ENCODE assay signal across 15 cellular contexts in genomic region chr1:95780836-95781235, GRCh38.
DNase-seq lines count a peak whose midpoint lies in the region; FAIRE-seq and TF ChIP-seq lines count a peak whose summit lies in the region.
"Had no signal": no experiment of that assay in that cellular context is flagged by ENCODE, and none has a peak within 500 bp of the region (broad histone marks: within the 10 kb centered on the region; RNA-seq: fewer than 3 reads in every experiment).

No MANE protein-coding gene starts in this region.

- no peaks in the 10 kb centered on the region for H3K79me2 ChIP-seq in H1 (ENCODE audit: control insufficient read depth in 1 of 2, insufficient read depth in 2 of 2, low read length in 2 of 2)

- TF ChIP-seq POLR2A in H1 (IDR thresholded peaks at IDR 0.05; ENCODE audit: control extremely low read depth in 1 of 2, low read depth in 2 of 2, low read length in 2 of 2) (no peak), tibial nerve (IDR thresholded peaks at IDR 0.05) (no peak)

- H3K9me3 ChIP-seq in HUES64 (ENCODE audit: insufficient read depth, low read depth, low read length) (no peaks in the 10 kb centered on the region), H1 (ENCODE audit: insufficient read depth in 2 of 2, low read depth in 1 of 2, low read length in 1 of 2) (no peaks in the 10 kb centered on the region), tibial nerve (no peaks in the 10 kb centered on the region)
- H3K9me3 ChIP-seq: BLaER1 treated with 17β-estradiol and CSF1 and Interleukin-3, amounts not matched to agents 10 nM and 100 nM had no signal

- H3K18ac ChIP-seq in H1 (ENCODE audit: extremely low read depth, low read length), result no peak overlapping the region

- no peaks in the 10 kb centered on the region for H3K23me2 ChIP-seq in H1 (ENCODE audit: low read depth, low read length)

- no peak overlapping the region for H2BK5ac ChIP-seq in H1 (ENCODE audit: low read depth, low read length)

- H3K27ac ChIP-seq in HUES64 (ENCODE audit: low read depth, low read length), result 0 out of 2 replicates have a peak overlapping the region, but pooled peaks have one; percentile 43
- H3K27ac ChIP-seq in H1 (ENCODE audit: low read depth, low read length), result no peak overlapping the region
- H3K27ac ChIP-seq in tibial nerve, result peak overlapping the region in 1 of 4 donors; percentile 2
- H3K27ac ChIP-seq: BLaER1 treated with 17β-estradiol and CSF1 and Interleukin-3, amounts not matched to agents 10 nM and 100 nM had no signal

- no peak overlapping the region for H2AK5ac ChIP-seq in H1 (ENCODE audit: low read depth, low read length)

- H3K14ac ChIP-seq in H1 (ENCODE audit: insufficient read length), result no peak overlapping the region

- no peak overlapping the region for H3K4me2 ChIP-seq in H1 (ENCODE audit: insufficient read depth in 1 of 2, low read depth in 2 of 2, low read length in 2 of 2)
- H3K4me2 ChIP-seq: BLaER1 treated with 17β-estradiol and CSF1 and Interleukin-3, amounts not matched to agents 10 nM and 100 nM had no signal

- H3K4me3 Mint-ChIP-seq in neural crest cell (no peak overlapping the region), progenitor cell of endocrine pancreas (ENCODE audit: low read depth) (no peak overlapping the region)
- H3K4me3 Mint-ChIP-seq: CD4-positive, CD25-positive, alpha-beta regulatory T cell had no signal

- H3K27ac Mint-ChIP-seq in neural crest cell (ENCODE audit: unreplicated experiment), result peak overlapping the region; percentile 65
- H3K27ac Mint-ChIP-seq in progenitor cell of endocrine pancreas, result peak overlapping the region; percentile 18
- H3K27ac Mint-ChIP-seq: CD4-positive, CD25-positive, alpha-beta regulatory T cell had no signal

- H3K4me3 ChIP-seq in HUES64 (ENCODE audit: low read length) (no peak overlapping the region), H1 (ENCODE audit: extremely low read depth in 1 of 4, insufficient read depth in 2 of 4, low read depth in 3 of 4, low read length in 4 of 4) (no peak overlapping the region), tibial nerve (peak overlapping the region in 1 of 4 donors; percentile 25)
- H3K4me3 ChIP-seq: BLaER1 treated with 17β-estradiol and CSF1 and Interleukin-3, amounts not matched to agents 10 nM and 100 nM had no signal

- H4K5ac ChIP-seq in H1 (ENCODE audit: insufficient read length, low read depth, low read length), result no peak overlapping the region

- no peak overlapping the region for H2BK120ac ChIP-seq in H1 (replicated peaks; ENCODE audit: low read depth, low read length)

- H3K27me3 Mint-ChIP-seq in neural crest cell (ENCODE audit: low read depth) (peaks cover 8% of the 10 kb centered on the region), progenitor cell of endocrine pancreas (no peaks in the 10 kb centered on the region)
- H3K27me3 Mint-ChIP-seq: CD4-positive, CD25-positive, alpha-beta regulatory T cell had no signal

- peak overlapping the region; percentile 49; the same call in 1 of the 2 replicates for H2AFZ ChIP-seq in H1 (ENCODE audit: low read length)

- H3K4ac ChIP-seq in H1 (replicated peaks; ENCODE audit: insufficient read length, low read depth, low read length), result no peak overlapping the region

- no peaks in the 10 kb centered on the region for H3K27me3 ChIP-seq in HUES64 (ENCODE audit: insufficient read depth, low read length)
- peaks cover 0 to 1% (median 0%) of the 10 kb centered on the region in 4 experiments; a peak in 1 of 7 replicates for H3K27me3 ChIP-seq in H1 (replicated peaks in 1 of 4; ENCODE audit: control insufficient read depth in 3 of 4, extremely low read depth in 1 of 4, insufficient read depth in 3 of 4, low read length in 3 of 4)
- H3K27me3 ChIP-seq in tibial nerve, result no peaks in the 10 kb centered on the region
- H3K27me3 ChIP-seq: BLaER1 treated with 17β-estradiol and CSF1 and Interleukin-3, amounts not matched to agents 10 nM and 100 nM had no signal

- H2BK15ac ChIP-seq in H1 (ENCODE audit: low read length), result no peak overlapping the region

- H4K8ac ChIP-seq in H1 (ENCODE audit: extremely low read depth, insufficient read depth, low read length), result no peak overlapping the region

- no peak overlapping the region for H3K56ac ChIP-seq in H1 (replicated peaks; ENCODE audit: insufficient read length, low read depth, low read length)

- CTCF ChIA-PET in H1 (lab: Charles Lee; ENCODE audit: partially characterized antibody), result interaction anchor here (0.7 to 1.3 kb wide), 2 partner anchors 12 to 16 kb away, joined by 4 read pairs; no protein-coding TSS in a partner anchor

- H3K36me3 ChIP-seq in HUES64 (ENCODE audit: insufficient read depth, low read length) (no peaks in the 10 kb centered on the region), H1 (ENCODE audit: control insufficient read depth in 2 of 4, insufficient read depth in 4 of 4, low read length in 3 of 4) (no peaks in the 10 kb centered on the region), tibial nerve (no peaks in the 10 kb centered on the region)
- H3K36me3 ChIP-seq: BLaER1 treated with 17β-estradiol and CSF1 and Interleukin-3, amounts not matched to agents 10 nM and 100 nM had no signal

- 91% methylated on average over 3 of the region's 3 CpGs for WGBS in HUES64
- WGBS in H1 (ENCODE audit: extremely low coverage in 1 of 2, insufficient coverage in 1 of 2, insufficient read length in 1 of 2, insufficient replicate concordance in 2 of 2, low coverage in 1 of 2, low lambda C conversion rate in 2 of 2, missing lambda C conversion rate in 1 of 2), 2 experiments, result 87% methylated on average over 3 of the region's 3 CpGs; no CpG with 5 or more reads in 1 of the 2 experiments
- 56 to 57% methylated on average over 3 of the region's 3 CpGs for WGBS in tibial nerve, 2 donors

- DNase-seq in H1 (ENCODE audit: low read depth in 1 of 2, low spot score in 2 of 2), result no peak
- no peak for DNase-seq in neural crest cell (ENCODE audit: low read depth, low spot score)
- DNase-seq in progenitor cell of endocrine pancreas (ENCODE audit: low spot score, unreplicated experiment), result no peak
- DNase-seq in nucleus accumbens (lab: John Stamatoyannopoulos, UW), result no peak
- DNase-seq in NCI-H1092 (lab: John Stamatoyannopoulos, UW), result no peak
- no peak for DNase-seq in tibial nerve (ENCODE audit: low spot score in 2 of 2)
- DNase-seq: ACHN; CD4-positive, CD25-positive, alpha-beta regulatory T cell; DMS53; GF-D8 had no signal

- TF ChIP-seq CTCF in H1 (IDR thresholded peaks at IDR 0.05; ENCODE audit: control extremely low read depth in 1 of 3, insufficient read depth in 1 of 3, low read depth in 1 of 3, low read length in 3 of 3) (no peak), neural crest cell (conservative IDR thresholded peaks at IDR 0.05) (no peak), progenitor cell of endocrine pancreas (IDR thresholded peaks at IDR 0.05; ENCODE audit: unreplicated experiment) (no peak), tibial nerve (IDR thresholded peaks at IDR 0.05) (no peak)

- no peak overlapping the region for H3K23ac ChIP-seq in H1 (ENCODE audit: insufficient read length)

- H2BK20ac ChIP-seq in H1 (ENCODE audit: low read length), result no peak overlapping the region

- H3K4me1 ChIP-seq in HUES64 (ENCODE audit: insufficient read depth, low read length) (peaks cover 7% of the 10 kb centered on the region; the same call in 1 of the 2 replicates), H1 (replicated peaks in 1 of 4; ENCODE audit: control insufficient read depth in 3 of 4, insufficient read depth in 4 of 4, low read length in 3 of 4) (no peaks in the 10 kb centered on the region), tibial nerve (no peaks in the 10 kb centered on the region)
- H3K4me1 ChIP-seq: BLaER1 treated with 17β-estradiol and CSF1 and Interleukin-3, amounts not matched to agents 10 nM and 100 nM had no signal

- no peaks in the 10 kb centered on the region for H4K20me1 ChIP-seq in H1 (replicated peaks in 1 of 2; ENCODE audit: control insufficient read depth in 1 of 2, insufficient read depth in 2 of 2, low read length in 2 of 2)
- H4K20me1 ChIP-seq: BLaER1 treated with 17β-estradiol and CSF1 and Interleukin-3, amounts not matched to agents 10 nM and 100 nM had no signal

- H3K9ac ChIP-seq in HUES64 (ENCODE audit: low read depth, low read length) (no peak overlapping the region), H1 (replicated peaks in 1 of 4; ENCODE audit: extremely low read depth in 1 of 4, low read depth in 3 of 4, low read length in 3 of 4) (no peak overlapping the region)
- H3K9ac ChIP-seq: BLaER1 treated with 17β-estradiol and CSF1 and Interleukin-3, amounts not matched to agents 10 nM and 100 nM had no signal

- no peak for TF ChIP-seq EP300 in H1 (IDR thresholded peaks at IDR 0.05; ENCODE audit: borderline replicate concordance in 1 of 2, low read depth in 2 of 2, low read length in 2 of 2)
- TF ChIP-seq EP300 in tibial nerve (IDR thresholded peaks at IDR 0.05), result no peak

- H3K79me1 ChIP-seq in H1 (ENCODE audit: low read depth, low read length), result no peaks in the 10 kb centered on the region

- H2BK12ac ChIP-seq in H1 (ENCODE audit: low read depth, low read length), result no peak overlapping the region

- H3K36me3 Mint-ChIP-seq in neural crest cell (ENCODE audit: low read depth) (no peaks in the 10 kb centered on the region), progenitor cell of endocrine pancreas (ENCODE audit: insufficient read depth) (no peaks in the 10 kb centered on the region)
- H3K36me3 Mint-ChIP-seq: CD4-positive, CD25-positive, alpha-beta regulatory T cell had no signal

- H3K9me3 Mint-ChIP-seq in neural crest cell (peaks cover 6% of the 10 kb centered on the region), progenitor cell of endocrine pancreas (ENCODE audit: low read depth) (no peaks in the 10 kb centered on the region)

- H4K91ac ChIP-seq in H1 (replicated peaks; ENCODE audit: insufficient read length, low read length), result no peak overlapping the region

- H3K4me1 Mint-ChIP-seq in neural crest cell (peaks cover 17% of the 10 kb centered on the region), progenitor cell of endocrine pancreas (ENCODE audit: low read depth) (peaks cover 5% of the 10 kb centered on the region)
- H3K4me1 Mint-ChIP-seq: CD4-positive, CD25-positive, alpha-beta regulatory T cell had no signal

- POLR2A ChIA-PET in H1 (lab: Charles Lee; ENCODE audit: partially characterized antibody), result no interaction called here

- no peak for FAIRE-seq in H1 (lab: Jason Lieb, UNC)
- FAIRE-seq: GM19239, H54, HTR-8/SVneo had no signal

- TF ChIP-seq RAD21 in H1 (IDR thresholded peaks at IDR 0.05 in 1 of 2, conservative IDR thresholded peaks at IDR 0.05 in 1 of 2; ENCODE audit: low read depth in 2 of 2, low read length in 2 of 2), result no peak

TF ChIP-seq in H1, 55 proteins besides CTCF, POLR2A, EP300 and RAD21 (continues in another document):
- TF ChIP-seq ASH2L (IDR thresholded peaks at IDR 0.05; ENCODE audit: low read length), result no peak
- no peak for TF ChIP-seq TAF1 (IDR thresholded peaks at IDR 0.05; ENCODE audit: low read depth, low read length)
- no peak for TF ChIP-seq BCL11A (IDR thresholded peaks at IDR 0.05; ENCODE audit: low read depth in 2 of 2, low read length in 2 of 2)
- no peak for TF ChIP-seq SRF (IDR thresholded peaks at IDR 0.05; ENCODE audit: low read depth, low read length)
